In the genomic region with DNA sequence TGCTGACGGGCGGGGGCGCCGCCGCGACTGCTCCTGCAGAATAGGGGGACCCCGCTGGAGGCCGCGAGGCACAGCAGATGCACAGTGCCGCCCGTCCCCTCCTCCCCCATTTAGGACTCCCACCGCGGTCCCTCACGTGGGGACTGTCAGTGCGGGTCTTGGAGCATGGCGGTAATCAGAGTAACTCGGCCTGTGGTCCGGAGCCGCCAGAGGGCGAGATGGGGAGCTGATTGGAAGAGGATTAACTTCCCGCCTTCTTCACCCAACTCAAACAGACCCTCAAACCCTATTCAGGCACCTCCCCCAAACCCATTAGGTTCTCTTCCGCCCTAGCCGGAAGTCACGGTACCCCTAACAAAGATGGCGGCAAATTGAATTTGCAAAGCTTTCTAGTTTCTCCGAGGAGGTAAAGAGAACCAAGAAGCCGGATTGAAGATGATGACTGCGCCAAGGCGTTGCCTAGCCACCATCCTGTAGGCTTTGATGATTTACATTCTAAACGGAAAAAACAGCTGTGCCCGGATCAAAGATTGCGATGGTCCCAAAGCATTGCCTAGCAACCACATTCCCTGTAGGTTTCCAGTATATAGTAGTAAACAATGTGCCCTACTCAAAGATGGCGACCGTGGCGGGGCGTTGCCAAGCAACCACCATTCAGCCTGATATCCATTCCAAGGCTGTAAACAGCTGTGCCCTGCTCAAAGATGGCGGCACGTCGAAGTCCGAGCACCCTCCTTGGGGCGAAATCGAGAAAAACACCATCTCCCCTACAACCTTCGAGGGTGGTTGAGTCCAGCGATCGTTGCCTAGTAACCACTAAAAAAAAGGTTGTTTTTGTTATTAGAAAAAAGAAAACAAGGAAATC, we compare ENCODE assay signal across 8 cellular contexts. TPM values are rescaled to one million over a fixed set of nuclear protein-coding genes. Genes with fewer than 3 reads are reported as not detected.
DNase-seq lines count a peak whose midpoint lies in the region; FAIRE-seq and TF ChIP-seq lines count a peak whose summit lies in the region.

A gene with protein sequence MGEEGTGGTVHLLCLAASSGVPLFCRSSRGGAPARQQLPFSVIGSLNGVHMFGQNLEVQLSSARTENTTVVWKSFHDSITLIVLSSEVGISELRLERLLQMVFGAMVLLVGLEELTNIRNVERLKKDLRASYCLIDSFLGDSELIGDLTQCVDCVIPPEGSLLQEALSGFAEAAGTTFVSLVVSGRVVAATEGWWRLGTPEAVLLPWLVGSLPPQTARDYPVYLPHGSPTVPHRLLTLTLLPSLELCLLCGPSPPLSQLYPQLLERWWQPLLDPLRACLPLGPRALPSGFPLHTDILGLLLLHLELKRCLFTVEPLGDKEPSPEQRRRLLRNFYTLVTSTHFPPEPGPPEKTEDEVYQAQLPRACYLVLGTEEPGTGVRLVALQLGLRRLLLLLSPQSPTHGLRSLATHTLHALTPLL (minus strand): TSS at position 296 of the 865 bp plus-strand sequence. CDS start 186 bp downstream, at position 110.

- H3K23me2 ChIP-seq in H1 (ENCODE audit: low read depth, low read length): peaks cover 2% of the 10 kb centered on the region; the same call in 1 of the 2 replicates

- peaks cover 6 to 15% (median 11%) of the 10 kb centered on the region in 4 experiments for H3K4me1 ChIP-seq in H1 (replicated peaks in 1 of 4; ENCODE audit: control insufficient read depth in 3 of 4, insufficient read depth in 4 of 4, low read length in 3 of 4)

- peak within 1 kb of the TSS; percentile 49 for H4K91ac ChIP-seq in H1 (replicated peaks; ENCODE audit: insufficient read length, low read length)

- POLR2A ChIA-PET in H1 (lab: Charles Lee; ENCODE audit: partially characterized antibody): interaction anchor here (0.6 to 3.4 kb wide), 24 partner anchors 11 to 173 kb away, joined by 3 to 29 read pairs (median 5); a partner anchor contains a TSS

- H2BK20ac ChIP-seq in H1 (ENCODE audit: low read length): no peak within 1 kb of the TSS

- 0 out of 2 replicates have a peak, but pooled peaks cover 2% of the 10 kb centered on the region for H3K79me1 ChIP-seq in H1 (ENCODE audit: low read depth, low read length)

- TF ChIP-seq EP300 in H1 (IDR thresholded peaks at IDR 0.05; ENCODE audit: borderline replicate concordance in 1 of 2, low read depth in 2 of 2, low read length in 2 of 2): peak in 1 of 2 experiments; percentile 97; a peak in 1 of 3 replicates

- H3K4me3 ChIP-seq in H1 (ENCODE audit: extremely low read depth in 1 of 4, insufficient read depth in 2 of 4, low read depth in 3 of 4, low read length in 4 of 4): peak within 1 kb of the TSS; percentile 75 to 94 (median 77)

- H2AFZ ChIP-seq in H1 (ENCODE audit: low read length): peak within 1 kb of the TSS; percentile 94; the same call in 1 of the 2 replicates

- no peaks in the 10 kb centered on the region for H3K36me3 ChIP-seq in H1 (ENCODE audit: control insufficient read depth in 2 of 4, insufficient read depth in 4 of 4, low read length in 3 of 4)

- peak within 1 kb of the TSS; percentile 96 for H2BK5ac ChIP-seq in H1 (ENCODE audit: low read depth, low read length)

- no peaks in the 10 kb centered on the region for H3K27me3 ChIP-seq in H1 (replicated peaks in 1 of 4; ENCODE audit: control insufficient read depth in 3 of 4, extremely low read depth in 1 of 4, insufficient read depth in 3 of 4, low read length in 3 of 4)

- peak; percentile 99 for FAIRE-seq in H1 (lab: Jason Lieb, UNC)

- H4K5ac ChIP-seq in H1 (ENCODE audit: insufficient read length, low read depth, low read length): peak within 1 kb of the TSS; percentile 91

- no peak within 1 kb of the TSS for H3K23ac ChIP-seq in H1 (ENCODE audit: insufficient read length)

- H3K27ac ChIP-seq in H1 (ENCODE audit: low read depth, low read length): peak within 1 kb of the TSS; percentile 98

- peak within 1 kb of the TSS; percentile 87 to 99 (median 94) for H3K9ac ChIP-seq in H1 (replicated peaks in 1 of 4; ENCODE audit: extremely low read depth in 1 of 4, low read depth in 3 of 4, low read length in 3 of 4)

- TF ChIP-seq RAD21 in H1 (IDR thresholded peaks at IDR 0.05 in 1 of 2, conservative IDR thresholded peaks at IDR 0.05 in 1 of 2; ENCODE audit: low read depth in 2 of 2, low read length in 2 of 2): peak; percentile 20 to 46; a peak in 3 of 4 replicates

- CTCF ChIA-PET in H1 (lab: Charles Lee; ENCODE audit: partially characterized antibody): interaction anchor here (0.6 to 1.8 kb wide), 10 partner anchors 9 to 129 kb away, joined by 3 to 9 read pairs (median 4); no protein-coding TSS in a partner anchor

- H3K4ac ChIP-seq in H1 (replicated peaks; ENCODE audit: insufficient read length, low read depth, low read length): peak within 1 kb of the TSS; percentile 41

- H4K8ac ChIP-seq in H1 (ENCODE audit: extremely low read depth, insufficient read depth, low read length): peak within 1 kb of the TSS; percentile 98; the same call in 1 of the 2 replicates

- H2BK120ac ChIP-seq in H1 (replicated peaks; ENCODE audit: low read depth, low read length): no peak within 1 kb of the TSS

- H3K9me3 ChIP-seq in H1 (ENCODE audit: insufficient read depth in 2 of 2, low read depth in 1 of 2, low read length in 1 of 2): no peaks in the 10 kb centered on the region

- 1% methylated on average over 45 of the region's 45 CpGs; no CpG with 5 or more reads in 1 of the 2 experiments for WGBS in H1 (ENCODE audit: extremely low coverage in 1 of 2, insufficient coverage in 1 of 2, insufficient read length in 1 of 2, insufficient replicate concordance in 2 of 2, low coverage in 1 of 2, low lambda C conversion rate in 2 of 2, missing lambda C conversion rate in 1 of 2), 2 experiments

- H3K14ac ChIP-seq in H1 (ENCODE audit: insufficient read length): no peak within 1 kb of the TSS

- peak within 1 kb of the TSS; percentile 86 for H3K18ac ChIP-seq in H1 (ENCODE audit: extremely low read depth, low read length)

- peak within 1 kb of the TSS; percentile 88 to 91 for H3K4me2 ChIP-seq in H1 (ENCODE audit: insufficient read depth in 1 of 2, low read depth in 2 of 2, low read length in 2 of 2)

- peak; percentile 46 to 53 (median 48) for TF ChIP-seq CTCF in H1 (IDR thresholded peaks at IDR 0.05; ENCODE audit: control extremely low read depth in 1 of 3, insufficient read depth in 1 of 3, low read depth in 1 of 3, low read length in 3 of 3)

- H3K79me2 ChIP-seq in H1 (ENCODE audit: control insufficient read depth in 1 of 2, insufficient read depth in 2 of 2, low read length in 2 of 2): no peaks in the 10 kb centered on the region; a peak in 1 of 4 replicates

- H2AK5ac ChIP-seq in H1 (ENCODE audit: low read depth, low read length): no peak within 1 kb of the TSS

- DNase-seq in AG20443 (ENCODE audit: low spot score) (peak; percentile 93), HS-27A (ENCODE audit: low read depth) (peak; percentile 95), NOMO-1 (lab: John Stamatoyannopoulos, UW; ENCODE audit: unreplicated experiment in 2 of 2) (peak; percentile 92 to 98), H1 (ENCODE audit: low read depth in 1 of 2, low spot score in 2 of 2) (peak; percentile 89 to 96), medulla oblongata (ENCODE audit: extremely low spot score) (peak; percentile 99)
- peak; percentile 52 to 79 (median 75) for DNase-seq in activated CD8-positive, alpha-beta memory T cell treated with anti-CD3 and anti-CD28 coated beads for 48 hours (ENCODE audit: low read depth in 2 of 3, low spot score in 2 of 3)
- peak; percentile 85 to 88 (median 85) for DNase-seq in stimulated activated CD4-positive, alpha-beta T cell treated with anti-CD3 and anti-CD28 coated beads, TNF-alpha, amount 100 ng/mL, for 48 hours (ENCODE audit: low read depth in 3 of 3)

- peak within 1 kb of the TSS; percentile 27 for H3K56ac ChIP-seq in H1 (replicated peaks; ENCODE audit: insufficient read length, low read depth, low read length)

- peak within 1 kb of the TSS; percentile 94; the same call in 1 of the 2 replicates for H2BK12ac ChIP-seq in H1 (ENCODE audit: low read depth, low read length)

- H4K20me1 ChIP-seq in H1 (replicated peaks in 1 of 2; ENCODE audit: control insufficient read depth in 1 of 2, insufficient read depth in 2 of 2, low read length in 2 of 2): peaks cover 0 to 3% of the 10 kb centered on the region in 2 experiments

- 0 out of 2 replicates have a peak within 1 kb of the TSS, but pooled peaks have one; percentile 51 for H2BK15ac ChIP-seq in H1 (ENCODE audit: low read length)

- peak; percentile 39 for TF ChIP-seq POLR2A in GM19099 (IDR thresholded peaks at IDR 0.05; ENCODE audit: extremely low read depth, insufficient read length, low read depth)
- peak in 1 of 2 experiments; percentile 70; a peak in 2 of 3 replicates for TF ChIP-seq POLR2A in H1 (IDR thresholded peaks at IDR 0.05; ENCODE audit: control extremely low read depth in 1 of 2, low read depth in 2 of 2, low read length in 2 of 2)

TF ChIP-seq in H1, 55 proteins besides CTCF, POLR2A, EP300 and RAD21 (continues in another document):
- no peak for TF ChIP-seq CBX5 (IDR thresholded peaks at IDR 0.05; ENCODE audit: low read depth, low read length)
- no peak for TF ChIP-seq SUZ12 (IDR thresholded peaks at IDR 0.05; ENCODE audit: low read length)
- TF ChIP-seq ASH2L (IDR thresholded peaks at IDR 0.05; ENCODE audit: low read length): peak; percentile 91
- TF ChIP-seq, protein P1, sequence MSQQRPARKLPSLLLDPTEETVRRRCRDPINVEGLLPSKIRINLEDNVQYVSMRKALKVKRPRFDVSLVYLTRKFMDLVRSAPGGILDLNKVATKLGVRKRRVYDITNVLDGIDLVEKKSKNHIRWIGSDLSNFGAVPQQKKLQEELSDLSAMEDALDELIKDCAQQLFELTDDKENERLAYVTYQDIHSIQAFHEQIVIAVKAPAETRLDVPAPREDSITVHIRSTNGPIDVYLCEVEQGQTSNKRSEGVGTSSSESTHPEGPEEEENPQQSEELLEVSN (IDR thresholded peaks at IDR 0.05): peak; percentile 90
- TF ChIP-seq, protein P2, sequence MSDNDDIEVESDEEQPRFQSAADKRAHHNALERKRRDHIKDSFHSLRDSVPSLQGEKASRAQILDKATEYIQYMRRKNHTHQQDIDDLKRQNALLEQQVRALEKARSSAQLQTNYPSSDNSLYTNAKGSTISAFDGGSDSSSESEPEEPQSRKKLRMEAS (IDR thresholded peaks at IDR 0.05): peak; percentile 86
- TF ChIP-seq EZH2 (IDR thresholded peaks at IDR 0.05; ENCODE audit: low read depth, low read length, severe bottlenecking): no peak
- no peak for TF ChIP-seq JUN (IDR thresholded peaks at IDR 0.05; ENCODE audit: low read depth, low read length)
- TF ChIP-seq CHD1 (IDR thresholded peaks at IDR 0.05; ENCODE audit: low read depth, low read length): peak; percentile 86
- TF ChIP-seq SIRT6 (IDR thresholded peaks at IDR 0.05; ENCODE audit: low read length): no peak

RNA-seq across cellular contexts. Expression of the gene that starts here (rescaled TPM):
- total RNA-seq in H1 (2021; fragmentation: NEBNext Ultra II Directional; extraction: Animal tissue kit (Norgen Biotek cat#: 25700)): 33.9 and 34.1 TPM in 2 replicates
- polyA plus RNA-seq in H1 (2011; rRNA removed): 28.4 and 43.8 TPM in 2 replicates
- polyA plus RNA-seq in H1 (2011; cell fraction: cytosol; rRNA removed): 43.8 TPM
- polyA plus RNA-seq in H1 (2011; cell fraction: nucleus; rRNA removed): 52.1 TPM
- 32.0 to 45.8 TPM (median 39.3 TPM) in 4 replicates for polyA plus RNA-seq in H1 (2012, experiment 1 of 2)
- 54.2 TPM for polyA plus RNA-seq in H1 (2012, experiment 2 of 2)
- polyA plus RNA-seq in H1 (2013, experiment 1 of 2): 17.6 TPM
- polyA plus RNA-seq in H1 (2013, experiment 2 of 2): 17.2 TPM
- 13.3 and 17.7 TPM in 2 replicates for polyA minus RNA-seq in H1 (2011; rRNA and poly(A)+ RNA removed)
- 18.9 TPM for polyA minus RNA-seq in H1 (2011; cell fraction: cytosol; rRNA and poly(A)+ RNA removed)
- polyA minus RNA-seq in H1 (2011; cell fraction: nucleus; rRNA and poly(A)+ RNA removed): 19.4 TPM

Comparison
In these comparisons a context has a peak if more than half of its experiments do, and no peak if none do; other contexts are left out.
1. Peak in every context shown above with its lines: DNase-seq, H3K4me3 ChIP-seq and H3K27ac ChIP-seq.